Comparison of ENCODE assay signal across 15 cellular contexts in genomic region chr1:225462429-225462713, GRCh38. TPM values are rescaled to one million over a fixed set of nuclear protein-coding genes. Genes with fewer than 3 reads are reported as not detected.
DNase-seq lines count a peak whose midpoint lies in the region; ATAC-seq lines count a peak whose summit lies in the region.
"Had no signal": no experiment of that assay in that cellular context is flagged by ENCODE, and none has a peak within 500 bp of the region (broad histone marks: within the 10 kb centered on the region; RNA-seq: fewer than 3 reads in every experiment).

No MANE protein-coding gene starts in this region.

- H3K36me3 ChIP-seq in rectal smooth muscle tissue (ENCODE audit: control insufficient read depth, insufficient read depth, low read length), result no peaks in the 10 kb centered on the region
- H3K36me3 ChIP-seq: SJCRH30 had no signal

- no peak overlapping the region for H3K4me3 Mint-ChIP-seq in activated T-helper 17 cell treated with anti-CD3 and anti-CD28 coated beads, Interleukin-2, amount 50 U/mL, for 72 hours
- H3K4me3 Mint-ChIP-seq in stimulated activated naive CD8-positive, alpha-beta T cell treated with anti-CD3 and anti-CD28 coated beads, Interleukin-15, amount 100 ng/mL, for 72 hours, result no peak overlapping the region
- H3K4me3 Mint-ChIP-seq: nephron progenitor cell had no signal

- peaks cover 34% of the 10 kb centered on the region for H3K4me1 Mint-ChIP-seq in activated T-helper 17 cell treated with anti-CD3 and anti-CD28 coated beads, Interleukin-2, amount 50 U/mL, for 72 hours
- peaks cover 69% of the 10 kb centered on the region for H3K4me1 Mint-ChIP-seq in stimulated activated naive CD8-positive, alpha-beta T cell treated with anti-CD3 and anti-CD28 coated beads, Interleukin-15, amount 100 ng/mL, for 72 hours

- H3K4me1 ChIP-seq in rectal smooth muscle tissue (ENCODE audit: control insufficient read depth, insufficient read depth, low read length), result peaks cover 56% of the 10 kb centered on the region

- H3K27me3 Mint-ChIP-seq in activated T-helper 17 cell treated with anti-CD3 and anti-CD28 coated beads, Interleukin-2, amount 50 U/mL, for 72 hours, result no peaks in the 10 kb centered on the region
- no peaks in the 10 kb centered on the region for H3K27me3 Mint-ChIP-seq in stimulated activated naive CD8-positive, alpha-beta T cell treated with anti-CD3 and anti-CD28 coated beads, Interleukin-15, amount 100 ng/mL, for 72 hours

- ATAC-seq in activated T-helper 17 cell treated with anti-CD3 and anti-CD28 coated beads, Interleukin-2, amount 50 U/mL, for 72 hours (replicated peaks), result no peak
- ATAC-seq in HG03565 (IDR thresholded peaks at IDR 0.05; ENCODE audit: unreplicated experiment) (no peak), HG02642 (IDR thresholded peaks at IDR 0.05; ENCODE audit: poor library complexity, unreplicated experiment) (no peak)
- no peak for ATAC-seq in stimulated activated naive CD8-positive, alpha-beta T cell treated with anti-CD3 and anti-CD28 coated beads, Interleukin-15, amount 100 ng/mL, for 72 hours
- ATAC-seq: body of pancreas, sciatic nerve had no signal

- H3K27me3 ChIP-seq in rectal smooth muscle tissue (ENCODE audit: control insufficient read depth, insufficient read depth, low read length), result no peaks in the 10 kb centered on the region
- H3K27me3 ChIP-seq: body of pancreas, SJCRH30 had no signal

- H3K9me3 Mint-ChIP-seq in activated T-helper 17 cell treated with anti-CD3 and anti-CD28 coated beads, Interleukin-2, amount 50 U/mL, for 72 hours, result no peaks in the 10 kb centered on the region
- no peaks in the 10 kb centered on the region for H3K9me3 Mint-ChIP-seq in stimulated activated naive CD8-positive, alpha-beta T cell treated with anti-CD3 and anti-CD28 coated beads, Interleukin-15, amount 100 ng/mL, for 72 hours
- H3K9me3 Mint-ChIP-seq: nephron progenitor cell had no signal

- no peak overlapping the region for H3K9ac ChIP-seq in rectal smooth muscle tissue (ENCODE audit: low read length)

- H3K27ac Mint-ChIP-seq in activated T-helper 17 cell treated with anti-CD3 and anti-CD28 coated beads, Interleukin-2, amount 50 U/mL, for 72 hours, result peak overlapping the region; percentile 58
- no peak overlapping the region for H3K27ac Mint-ChIP-seq in stimulated activated naive CD8-positive, alpha-beta T cell treated with anti-CD3 and anti-CD28 coated beads, Interleukin-15, amount 100 ng/mL, for 72 hours
- H3K27ac Mint-ChIP-seq: nephron progenitor cell had no signal

- no peaks in the 10 kb centered on the region for H3K36me3 Mint-ChIP-seq in activated T-helper 17 cell treated with anti-CD3 and anti-CD28 coated beads, Interleukin-2, amount 50 U/mL, for 72 hours (ENCODE audit: low read depth)

- no peak overlapping the region for H3K4me3 ChIP-seq in rectal smooth muscle tissue (ENCODE audit: low read length)
- H3K4me3 ChIP-seq: body of pancreas, K562, SJCRH30 had no signal

- peak overlapping the region; percentile 91 for H3K27ac ChIP-seq in rectal smooth muscle tissue (ENCODE audit: low read depth, low read length)
- H3K27ac ChIP-seq: body of pancreas, SJCRH30 had no signal

- DNase-seq in SHP77 treated with DMSO at 0.1 percent for 48 hours (lab: John Stamatoyannopoulos, UW) (peak; percentile 56), SHP77 (lab: John Stamatoyannopoulos, UW) (no peak), DMS 273 treated with DMSO at 0.1 percent for 48 hours (lab: John Stamatoyannopoulos, UW) (peak; percentile 48)
- no peak for DNase-seq in stimulated activated naive CD8-positive, alpha-beta T cell treated with anti-CD3 and anti-CD28 coated beads, Interleukin-15, amount 100 ng/mL, for 72 hours
- DNase-seq: activated gamma-delta T cell; nephron progenitor cell; stimulated activated CD4-positive, alpha-beta T cell treated with anti-CD3 and anti-CD28 coated beads, Interleukin-4, amount 100 ng/mL, for 4 hours had no signal

RNA-seq across cellular contexts. Expression of gene LBR, which starts 34.5 kb away (rescaled TPM):
- total RNA-seq in activated T-helper 17 cell treated with anti-CD3 and anti-CD28 coated beads, Interleukin-2, amount 50 U/mL, for 72 hours, result 100 to 1,000 TPM; 123 to 184 TPM

Comparison
In these comparisons a context has a peak if more than half of its experiments do, and no peak if none do; other contexts are left out.
1. DNase-seq: peak in SHP77 treated with DMSO at 0.1 percent for 48 hours (single experiment) and DMS 273 treated with DMSO at 0.1 percent for 48 hours (single experiment); none in SHP77 (0 of 2) and stimulated activated naive CD8-positive, alpha-beta T cell treated with anti-CD3 and anti-CD28 coated beads, Interleukin-15, amount 100 ng/mL, for 72 hours (0 of 2).